In the genomic region with DNA sequence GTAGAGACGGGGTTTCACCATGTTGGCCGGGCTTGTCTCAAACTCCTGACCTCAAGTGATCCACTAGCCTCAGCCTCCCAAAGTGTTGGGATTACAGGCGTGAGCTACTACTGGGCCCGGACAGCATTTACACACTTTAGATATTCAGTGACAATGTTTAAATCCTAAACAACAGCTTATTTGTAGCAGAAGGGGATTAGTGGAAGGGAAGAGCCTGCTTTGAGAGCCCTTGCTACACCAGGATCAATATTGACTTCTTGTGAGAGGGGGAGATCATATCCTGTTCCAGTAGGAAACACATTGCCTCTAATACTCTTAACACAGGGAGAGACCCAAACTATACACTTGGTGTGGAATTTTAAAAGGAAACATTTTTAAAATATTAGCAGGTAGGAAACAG, we compare ENCODE assay signal across 20 cellular contexts.
"Had no signal": no experiment of that assay in that cellular context is flagged by ENCODE, and none has a peak within 500 bp of the region (broad histone marks: within the 10 kb centered on the region; RNA-seq: fewer than 3 reads in every experiment).

No MANE protein-coding gene starts in this region.

- H3K27ac Mint-ChIP-seq: effector memory CD8-positive, alpha-beta T cell; nephron; stimulated activated memory B cell treated with anti-CD40 and anti-IgM and Interleukin-4, amounts not matched to agents 10 μg/mL and 1 μg/mL and 100 μg/mL, for 72 hours; stimulated activated naive CD8-positive, alpha-beta T cell treated with anti-CD3 and anti-CD28 coated beads, Interleukin-15, Interleukin-2, amounts not matched to agents 100 ng/mL and 50 ng/mL, for 24 hours had no signal

- H3K36me3 ChIP-seq: pancreas, prostate gland had no signal

- H3K9me3 Mint-ChIP-seq: effector memory CD8-positive, alpha-beta T cell; naive B cell; nephron; stimulated activated memory B cell treated with anti-CD40 and anti-IgM and Interleukin-4, amounts not matched to agents 10 μg/mL and 1 μg/mL and 100 μg/mL, for 72 hours; stimulated activated naive CD8-positive, alpha-beta T cell treated with anti-CD3 and anti-CD28 coated beads, Interleukin-15, Interleukin-2, amounts not matched to agents 100 ng/mL and 50 ng/mL, for 24 hours had no signal

- FAIRE-seq: endothelial cell of umbilical vein, pancreas had no signal

- H3K27me3 ChIP-seq: foreskin keratinocyte, heart left ventricle, pancreas, spleen, tibial artery had no signal

- DNase-seq: cortex of kidney; effector memory CD8-positive, alpha-beta T cell; erythroblast; foreskin keratinocyte; heart left ventricle; hippocampal formation; mesendoderm; naive B cell; occipital lobe; pancreas; spleen; stimulated activated CD4-positive, alpha-beta T cell treated with anti-CD3 and anti-CD28 coated beads, Interleukin-15, amount 100 ng/mL, for 24 hours; stimulated activated CD4-positive, alpha-beta T cell treated with anti-CD3 and anti-CD28 coated beads, Interleukin-1b, Interleukin-23, amount 100 ng/mL, for 48 hours; stimulated activated CD4-positive, alpha-beta T cell treated with anti-CD3 and anti-CD28 coated beads, Interleukin-4, amount 100 ng/mL, for 24 hours; tibial artery had no signal

- H3K9me3 ChIP-seq: heart left ventricle, pancreas, prostate gland, spleen, tibial artery had no signal

- H3K27ac ChIP-seq: foreskin keratinocyte, heart left ventricle, pancreas, prostate gland, spleen, tibial artery had no signal

- H3K4me1 ChIP-seq: foreskin keratinocyte had no signal

- H3K4me3 Mint-ChIP-seq: effector memory CD8-positive, alpha-beta T cell; naive B cell; nephron; stimulated activated memory B cell treated with anti-CD40 and anti-IgM and Interleukin-4, amounts not matched to agents 10 μg/mL and 1 μg/mL and 100 μg/mL, for 72 hours; stimulated activated naive CD8-positive, alpha-beta T cell treated with anti-CD3 and anti-CD28 coated beads, Interleukin-15, Interleukin-2, amounts not matched to agents 100 ng/mL and 50 ng/mL, for 24 hours had no signal

- H3K36me3 Mint-ChIP-seq: naive B cell; stimulated activated memory B cell treated with anti-CD40 and anti-IgM and Interleukin-4, amounts not matched to agents 10 μg/mL and 1 μg/mL and 100 μg/mL, for 72 hours had no signal

- H3K4me3 ChIP-seq: heart left ventricle, pancreas, prostate gland, spleen, tibial artery had no signal

- H3K27me3 Mint-ChIP-seq: effector memory CD8-positive, alpha-beta T cell; naive B cell; stimulated activated naive CD8-positive, alpha-beta T cell treated with anti-CD3 and anti-CD28 coated beads, Interleukin-15, Interleukin-2, amounts not matched to agents 100 ng/mL and 50 ng/mL, for 24 hours had no signal
